Comparison of ENCODE assay signal across 18 cellular contexts in genomic region chr3:141915016-141915415, GRCh38. TPM values are rescaled to one million over a fixed set of nuclear protein-coding genes. Genes with fewer than 3 reads are reported as not detected.
DNase-seq lines count a peak whose midpoint lies in the region; ATAC-seq, FAIRE-seq and TF ChIP-seq lines count a peak whose summit lies in the region.
"Had no signal": no experiment of that assay in that cellular context is flagged by ENCODE, and none has a peak within 500 bp of the region (broad histone marks: within the 10 kb centered on the region; RNA-seq: fewer than 3 reads in every experiment).

No MANE protein-coding gene starts in this region.

- no peak overlapping the region for H3K4me3 ChIP-seq in NT2/D1 (ENCODE audit: insufficient read length, low read depth)
- H3K4me3 ChIP-seq in GM12878 = no peak overlapping the region
- H3K4me3 ChIP-seq in upper lobe of right lung = no peak overlapping the region
- no peak overlapping the region for H3K4me3 ChIP-seq in prostate gland
- H3K4me3 ChIP-seq in SK-N-SH (ENCODE audit: low read depth in 2 of 2, low read length in 1 of 2) = no peak overlapping the region
- H3K4me3 ChIP-seq: BLaER1, HAP-1 had no signal

- H3K9me3 ChIP-seq in NT2/D1 (ENCODE audit: insufficient read depth, low read length) (peaks cover 16% of the 10 kb centered on the region), GM12878 (replicated peaks; ENCODE audit: control insufficient read depth, insufficient read depth, low read length) (no peaks in the 10 kb centered on the region; the same call in 2 of the 3 replicates), upper lobe of right lung (no peaks in the 10 kb centered on the region), prostate gland (no peaks in the 10 kb centered on the region), SK-N-SH (no peaks in the 10 kb centered on the region)
- H3K9me3 ChIP-seq: BLaER1 had no signal

- CTCF ChIA-PET in GM12878 (lab: Yijun Ruan, JAX) = interaction anchor here (0.6 to 2.7 kb wide), 5 partner anchors 17 to 454 kb away, joined by 3 to 15 read pairs (median 4); partner anchors contain the start of gene RNF7
- CTCF ChIA-PET in SK-N-SH (lab: Yijun Ruan, JAX) = interaction anchor here (1.6 kb wide), 1 partner anchor 160 kb away, joined by 4 read pairs; no protein-coding TSS in a partner anchor

- TF ChIP-seq CTCF in GM12878 (IDR thresholded peaks at IDR 0.05 in 2 of 3, conservative IDR thresholded peaks at IDR 0.05 in 1 of 3; ENCODE audit: control insufficient read depth in 2 of 3, extremely low read depth in 1 of 3, insufficient read depth in 1 of 3, low read depth in 3 of 3, low read length in 3 of 3) = no peak
- no peak for TF ChIP-seq CTCF in upper lobe of right lung (IDR thresholded peaks at IDR 0.05)
- no peak for TF ChIP-seq CTCF in prostate gland (IDR thresholded peaks at IDR 0.05)
- no peak for TF ChIP-seq CTCF in SK-N-SH (IDR thresholded peaks at IDR 0.05)

- no peaks in the 10 kb centered on the region for H3K79me2 ChIP-seq in GM12878 (ENCODE audit: control insufficient read depth, insufficient read depth, low read length)
- H3K79me2 ChIP-seq in SK-N-SH (ENCODE audit: insufficient read depth) = no peaks in the 10 kb centered on the region

- RAD21 ChIA-PET in GM12878 (lab: Charles Lee; ENCODE audit: unreplicated experiment) = no interaction called here

- intact Hi-C loops in GM12878 (cut with micrococcal nuclease; ENCODE audit: unreplicated experiment) = loop anchor here (10.0 kb wide), 1 partner anchor 340 kb away; no protein-coding TSS in a partner anchor
- intact Hi-C loops in upper lobe of right lung (cut with DNase I) = no loop called here
- intact Hi-C loops in prostate gland (cut with DNase I) = no loop called here

- FAIRE-seq in GM12878 (lab: Jason Lieb, UNC) = peak; percentile 18

- WGBS in GM12878 (ENCODE audit: insufficient coverage, insufficient replicate concordance, low lambda C conversion rate, missing lambda C conversion rate) = 94% methylated on average over 5 of the region's 5 CpGs
- WGBS in prostate gland = 79% methylated on average over 5 of the region's 5 CpGs
- WGBS in SK-N-SH (ENCODE audit: low lambda C conversion rate) = 94% methylated on average over 5 of the region's 5 CpGs

- DNase-seq in EH (ENCODE audit: low read depth) (peak; percentile 40), NT2/D1 (ENCODE audit: low read depth, low spot score) (peak; percentile 48), GM12878 (ENCODE audit: low read depth, low spot score) (no peak), kidney tubule cell (ENCODE audit: low spot score) (peak; percentile 33), upper lobe of right lung (no peak), prostate gland (ENCODE audit: low spot score) (no peak), SK-N-SH (no peak)
- DNase-seq: CD4-positive, alpha-beta memory T cell; NCI-H1105; NCI-H2081; NCI-H510A; NCI-H774; OCI-M1; SHP77 had no signal

- POLR2A ChIA-PET in GM12878 (lab: Charles Lee) = interaction anchor here (0.6 kb wide), 1 partner anchor 153 kb away, joined by 4 read pairs; no protein-coding TSS in a partner anchor
- POLR2A ChIA-PET in SK-N-SH (lab: Yijun Ruan, JAX) = no interaction called here

- in situ Hi-C loops in GM12878 (cut with MboI) = no loop called here

- TF ChIP-seq EP300 in GM12878 (IDR thresholded peaks at IDR 0.05; ENCODE audit: borderline replicate concordance in 1 of 2, control insufficient read depth in 1 of 2, low read depth in 2 of 2, low read length in 2 of 2) (no peak), SK-N-SH (IDR thresholded peaks at IDR 0.05; ENCODE audit: borderline replicate concordance in 1 of 2, low read depth in 1 of 2, low read length in 1 of 2) (no peak)

- H3K27me3 ChIP-seq in NT2/D1 (ENCODE audit: insufficient read depth, insufficient read length) (no peaks in the 10 kb centered on the region), GM12878 (replicated peaks in 1 of 2; ENCODE audit: control insufficient read depth in 2 of 2, insufficient read depth in 2 of 2, low read length in 1 of 2) (no peaks in the 10 kb centered on the region), upper lobe of right lung (no peaks in the 10 kb centered on the region), prostate gland (replicated peaks; ENCODE audit: insufficient read depth) (no peaks in the 10 kb centered on the region), SK-N-SH (ENCODE audit: insufficient read depth) (no peaks in the 10 kb centered on the region)
- H3K27me3 ChIP-seq: BLaER1 had no signal

- H3K4me1 ChIP-seq in NT2/D1 (ENCODE audit: insufficient read depth, insufficient read length) (peaks cover 3% of the 10 kb centered on the region), GM12878 (ENCODE audit: control insufficient read depth, insufficient read depth, low read length) (no peaks in the 10 kb centered on the region), upper lobe of right lung (no peaks in the 10 kb centered on the region), prostate gland (replicated peaks) (no peaks in the 10 kb centered on the region), SK-N-SH (ENCODE audit: control insufficient read depth in 1 of 2, insufficient read depth in 2 of 2, low read depth in 1 of 2, low read length in 1 of 2) (peaks cover 0 to 10% of the 10 kb centered on the region in 2 experiments; a peak in 3 of 4 replicates)
- H3K4me1 ChIP-seq: BLaER1, HAP-1 had no signal

- TF ChIP-seq POLR2A in GM12878 (IDR thresholded peaks at IDR 0.05; ENCODE audit: low read depth, low read length) = no peak
- no peak for TF ChIP-seq POLR2A in prostate gland (IDR thresholded peaks at IDR 0.05)

- no peak overlapping the region for H2AFZ ChIP-seq in GM12878 (ENCODE audit: control insufficient read depth, low read depth, low read length)
- no peak overlapping the region for H2AFZ ChIP-seq in SK-N-SH (ENCODE audit: low read depth)

- TF ChIP-seq RAD21 in GM12878 (IDR thresholded peaks at IDR 0.05; ENCODE audit: insufficient read depth, low read depth, low read length) (no peak), SK-N-SH (IDR thresholded peaks at IDR 0.05; ENCODE audit: low read length) (no peak)

- H3K27ac ChIP-seq in GM12878 (ENCODE audit: control insufficient read depth, insufficient read depth) = no peak overlapping the region
- H3K27ac ChIP-seq in upper lobe of right lung = no peak overlapping the region
- no peak overlapping the region for H3K27ac ChIP-seq in prostate gland
- H3K27ac ChIP-seq in SK-N-SH (ENCODE audit: low read depth in 2 of 2, low read length in 1 of 2) = peak overlapping the region in 1 of 2 experiments; percentile 1; a peak in 1 of 4 replicates
- H3K27ac ChIP-seq: BLaER1, HL-60 had no signal

- no peak overlapping the region for H3K9ac ChIP-seq in NT2/D1 (ENCODE audit: insufficient read length, low read depth)
- H3K9ac ChIP-seq in GM12878 (ENCODE audit: control insufficient read depth, insufficient read depth, low read length) = no peak overlapping the region
- H3K9ac ChIP-seq in SK-N-SH = no peak overlapping the region
- H3K9ac ChIP-seq: BLaER1 had no signal

- peaks cover 7% of the 10 kb centered on the region for H3F3A ChIP-seq in SK-N-SH (replicated peaks; ENCODE audit: insufficient read depth)

- peaks cover 76% of the 10 kb centered on the region for H3K36me3 ChIP-seq in NT2/D1 (ENCODE audit: insufficient read depth, insufficient read length, low read length)
- peaks cover 2 to 16% of the 10 kb centered on the region in 2 experiments for H3K36me3 ChIP-seq in GM12878 (ENCODE audit: control insufficient read depth in 2 of 2, insufficient read depth in 2 of 2, low read length in 1 of 2)
- H3K36me3 ChIP-seq in upper lobe of right lung = peaks cover 55% of the 10 kb centered on the region
- no peaks in the 10 kb centered on the region for H3K36me3 ChIP-seq in prostate gland
- H3K36me3 ChIP-seq in SK-N-SH (replicated peaks in 1 of 2; ENCODE audit: control insufficient read depth in 1 of 2, insufficient read depth in 2 of 2, low read length in 1 of 2) = peaks cover 20 to 47% of the 10 kb centered on the region in 2 experiments

- H4K20me1 ChIP-seq in GM12878 (ENCODE audit: control insufficient read depth, insufficient read depth) = no peaks in the 10 kb centered on the region
- no peaks in the 10 kb centered on the region for H4K20me1 ChIP-seq in SK-N-SH (ENCODE audit: insufficient read depth)

- ATAC-seq in GM12878 = no peak
- no peak for ATAC-seq in upper lobe of right lung
- no peak for ATAC-seq in GM21723 (IDR thresholded peaks at IDR 0.05; ENCODE audit: unreplicated experiment)

- H3K4me2 ChIP-seq in GM12878 (ENCODE audit: control insufficient read depth, insufficient read depth) (no peak overlapping the region), SK-N-SH (no peak overlapping the region)
- H3K4me2 ChIP-seq: BLaER1 had no signal

- SMC1A ChIA-PET in GM12878 (lab: Charles Lee; ENCODE audit: uncharacterized antibody, unreplicated experiment) = interaction anchor here (1.5 kb wide), 1 partner anchor 175 kb away, joined by 4 read pairs; no protein-coding TSS in a partner anchor

- no TSS peak for BruUV-seq in GM12878 (replicated peaks; lab: Mats Ljungman, UMichigan)

- H3K9me2 ChIP-seq in SK-N-SH = no peaks in the 10 kb centered on the region

TF ChIP-seq in GM12878, 131 proteins besides CTCF, POLR2A, EP300 and RAD21 (continues in another document):
- TF ChIP-seq LARP7 (IDR thresholded peaks at IDR 0.05) (no peak), MEF2A (IDR thresholded peaks at IDR 0.05; ENCODE audit: insufficient read depth, low read depth, low read length) (no peak)

TF ChIP-seq in SK-N-SH, 30 proteins besides CTCF, POLR2A, EP300 and RAD21 (continues in another document):
- TF ChIP-seq NRF1 (IDR thresholded peaks at IDR 0.05; ENCODE audit: low read depth, low read length) = no peak
- TF ChIP-seq RFX5 (IDR thresholded peaks at IDR 0.05; ENCODE audit: low read length) = no peak

RNA-seq across cellular contexts. Expression of gene ATP1B3, which starts 38.6 kb away (rescaled TPM):
- 41.3 and 43.7 TPM in 2 replicates for total RNA-seq in GM12878 (2013; cell fraction: nucleolus; rRNA removed)
- total RNA-seq in GM12878 (2014; rRNA removed) (34.3 and 42.5 TPM in 2 replicates), GM12878 (2014; rRNA removed; fragmentation: Illumina TruSeq; extraction: Trizol) (61.5 and 65.1 TPM in 2 replicates), GM12878 (2021) (102 and 107 TPM in 2 replicates), upper lobe of right lung (161 TPM), prostate gland (10 to 100 TPM; 47.7 to 51.2 TPM)
- polyA plus RNA-seq in GM12878 (2011; ENCODE audit: low read depth) = 94.0 TPM
- polyA plus RNA-seq in GM12878 (2011; rRNA removed) (109 and 113 TPM in 2 replicates), GM12878 (2014; fragmentation: Illumina TruSeq; extraction: Trizol) (86.5 and 87.4 TPM in 2 replicates), GM12878 (2014; fragmentation: Nextera tagmentation; extraction: Ambion mirVana) (100 to 1,000 TPM in 1 of 2 experiments, 10 to 100 TPM in 1; 41.4 to 102 TPM), GM12878 (2014; rRNA removed) (54.7 and 60.7 TPM in 2 replicates), GM12878 (2016; fragmentation: Nextera tagmentation; extraction: Ambion mirVana) (100 to 1,000 TPM; 182 to 200 TPM), SK-N-SH (2012; rRNA removed) (74.6 and 86.3 TPM in 2 replicates)
- 51.1 and 81.6 TPM in 2 replicates for polyA plus RNA-seq in GM12878 (2011; cell fraction: cytosol; rRNA removed)
- 42.2 and 54.1 TPM in 2 replicates for polyA plus RNA-seq in GM12878 (2011; cell fraction: nucleus; rRNA removed)
- 82.6 and 90.7 TPM in 2 replicates for polyA plus RNA-seq in GM12878 (2012)
- polyA minus RNA-seq in GM12878 (2011; rRNA and poly(A)+ RNA removed) = 49.8 and 113 TPM in 2 replicates
- polyA minus RNA-seq in GM12878 (2011; cell fraction: cytosol; rRNA and poly(A)+ RNA removed) = 27.0 and 30.8 TPM in 2 replicates
- polyA minus RNA-seq in GM12878 (2011; cell fraction: nucleus; rRNA and poly(A)+ RNA removed) = 14.0 and 23.4 TPM in 2 replicates
- polyA plus RNA-seq in SK-N-SH (2012; cell fraction: cytosol; rRNA removed) = 121 and 169 TPM in 2 replicates
- 49.8 and 108 TPM in 2 replicates for polyA plus RNA-seq in SK-N-SH (2012; cell fraction: nucleus; rRNA removed)

Comparison
In these comparisons a context has a peak if more than half of its experiments do, and no peak if none do; other contexts are left out.
1. DNase-seq: peak in EH (single experiment), NT2/D1 (single experiment) and kidney tubule cell (single experiment); none in GM12878 (single experiment), upper lobe of right lung (single experiment), prostate gland (single experiment) and SK-N-SH (single experiment).